In the genomic region with DNA sequence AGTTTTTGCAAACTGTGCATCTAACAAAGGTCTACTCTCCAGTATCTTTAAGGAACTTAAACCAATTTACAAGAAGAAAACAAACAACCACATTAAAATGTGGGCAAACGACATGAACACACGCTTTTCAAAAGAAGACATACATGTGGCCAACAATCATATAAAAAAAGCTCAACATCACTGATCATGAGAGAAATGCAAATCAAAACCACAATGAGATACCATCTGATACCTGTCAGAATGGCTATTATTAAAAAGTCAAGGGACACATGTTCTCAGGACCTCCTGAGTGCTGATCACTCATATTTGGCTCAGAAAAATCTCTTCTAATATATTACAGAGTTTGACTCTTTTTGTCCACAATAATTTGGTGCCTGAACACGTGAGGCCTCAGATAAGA, we compare ENCODE assay signal across 20 cellular contexts. TPM values are rescaled to one million over a fixed set of nuclear protein-coding genes. Genes with fewer than 3 reads are reported as not detected.
DNase-seq lines count a peak whose midpoint lies in the region; ATAC-seq, FAIRE-seq and TF ChIP-seq lines count a peak whose summit lies in the region.
"Had no signal": no experiment of that assay in that cellular context is flagged by ENCODE, and none has a peak within 500 bp of the region (broad histone marks: within the 10 kb centered on the region; RNA-seq: fewer than 3 reads in every experiment).

No MANE protein-coding gene starts in this region.

- H3K4me3 Mint-ChIP-seq in CD14-positive monocyte: no peak overlapping the region
- no peak overlapping the region for H3K4me3 Mint-ChIP-seq in T-cell
- H3K4me3 Mint-ChIP-seq: activated CD8-positive, alpha-beta T cell treated with anti-CD3 and anti-CD28 coated beads, Interleukin-2, amount 10 ng/mL, durations not matched to agents 7 days and 5 days had no signal

- H3K36me3 Mint-ChIP-seq in CD14-positive monocyte (peaks cover 0 to 2% of the 10 kb centered on the region in 2 donors), T-cell (no peaks in the 10 kb centered on the region)

- no peak for TF ChIP-seq CTCF in CD14-positive monocyte (IDR thresholded peaks at IDR 0.05)

- peaks cover 0 to 3% (median 1%) of the 10 kb centered on the region in 3 donors for H3K27me3 Mint-ChIP-seq in CD14-positive monocyte (ENCODE audit: low read depth in 3 of 3)
- H3K27me3 Mint-ChIP-seq in T-cell: peaks cover 3 to 5% of the 10 kb centered on the region in 2 donors

- no peak for TF ChIP-seq POLR2A in GM12892 (IDR thresholded peaks at IDR 0.05; ENCODE audit: low read depth, low read length)

- H3K27ac Mint-ChIP-seq in CD14-positive monocyte: peak overlapping the region in 2 of 7 donors; percentile 13 to 48
- H3K27ac Mint-ChIP-seq in T-cell: no peak overlapping the region
- H3K27ac Mint-ChIP-seq: activated CD8-positive, alpha-beta T cell treated with anti-CD3 and anti-CD28 coated beads, Interleukin-2, amount 10 ng/mL, durations not matched to agents 7 days and 5 days had no signal

- H3K4me3 ChIP-seq in mucosa of rectum (ENCODE audit: low read length in 2 of 2): no peak overlapping the region
- H3K4me3 ChIP-seq: K562, suprapubic skin had no signal

- peaks cover 0 to 5% (median 0%) of the 10 kb centered on the region in 7 donors for H3K9me3 Mint-ChIP-seq in CD14-positive monocyte
- H3K9me3 Mint-ChIP-seq in T-cell: peaks cover 5 to 9% (median 8%) of the 10 kb centered on the region in 3 donors

- peak; percentile 76 for FAIRE-seq in GM12892 (lab: Jason Lieb, UNC)
- FAIRE-seq: H54, K562 had no signal

- H3K27me3 ChIP-seq in mucosa of rectum (ENCODE audit: control insufficient read depth in 2 of 2, insufficient read depth in 2 of 2, low read length in 2 of 2): no peaks in the 10 kb centered on the region
- H3K27me3 ChIP-seq: suprapubic skin had no signal

- H3K27ac ChIP-seq in mucosa of rectum (ENCODE audit: low read depth in 2 of 2, low read length in 2 of 2): peak overlapping the region; percentile 43 to 63
- H3K27ac ChIP-seq: HL-60, suprapubic skin had no signal

- no peaks in the 10 kb centered on the region for H3K9me3 ChIP-seq in mucosa of rectum (ENCODE audit: control insufficient read depth in 2 of 2, low read length in 2 of 2)

- DNase-seq in GM12892 (ENCODE audit: insufficient read length) (no peak), GM03348 (ENCODE audit: low spot score) (no peak), CD14-positive monocyte (ENCODE audit: low spot score) (no peak), T-cell (no peak)
- DNase-seq: activated CD8-positive, alpha-beta T cell treated with anti-CD3 and anti-CD28 coated beads, Interleukin-2, amount 10 ng/mL, durations not matched to agents 7 days and 5 days; cerebellar nuclear complex; EL; left colon; NCI-H1048; NCI-H2171 had no signal

- no peaks in the 10 kb centered on the region for H3K36me3 ChIP-seq in mucosa of rectum (ENCODE audit: control insufficient read depth in 2 of 2, insufficient read depth in 2 of 2, low read length in 2 of 2)
- H3K36me3 ChIP-seq: suprapubic skin had no signal

- ATAC-seq in GM21528 (IDR thresholded peaks at IDR 0.05; ENCODE audit: low FRiP score, unreplicated experiment) (peak; percentile 40), HG03354 (IDR thresholded peaks at IDR 0.05; ENCODE audit: poor library complexity, severe bottlenecking, unreplicated experiment) (peak; percentile 43), GM21381 (IDR thresholded peaks at IDR 0.05; ENCODE audit: unreplicated experiment) (no peak), T-cell (replicated peaks in 1 of 4) (no peak)
- ATAC-seq: activated CD8-positive, alpha-beta T cell treated with anti-CD3 and anti-CD28 coated beads, Interleukin-2, amount 10 ng/mL, durations not matched to agents 7 days and 5 days; K562; left colon; sciatic nerve had no signal

- H3K4me1 ChIP-seq in mucosa of rectum (ENCODE audit: control insufficient read depth in 2 of 2, insufficient read depth in 2 of 2, low read length in 2 of 2): no peaks in the 10 kb centered on the region
- H3K4me1 ChIP-seq: suprapubic skin had no signal

- intact Hi-C loops in CD14-positive monocyte (cut with micrococcal nuclease): no loop called here

- H3K4me1 Mint-ChIP-seq in CD14-positive monocyte (peaks cover 61% of the 10 kb centered on the region), T-cell (peaks cover 0 to 5% (median 0%) of the 10 kb centered on the region in 3 donors)

- CTCF ChIA-PET in T-cell (lab: Charles Lee): no interaction called here

- POLR2A ChIA-PET in T-cell (lab: Charles Lee): no interaction called here

- no peak overlapping the region for H3K9ac ChIP-seq in mucosa of rectum (ENCODE audit: low read depth in 1 of 2, low read length in 2 of 2)

RNA-seq across cellular contexts. Expression of a gene that starts 14.2 kb away (rescaled TPM):
- 61.0 TPM for polyA plus RNA-seq in GM12892 (2012; ENCODE audit: missing spikeins)
- 10 to 100 TPM; 27.2 to 60.6 TPM for polyA plus RNA-seq in CD14-positive monocyte
- 10 to 100 TPM in 1 of 5 donors, 1 to 10 TPM in 4; 2.0 to 26.9 (median 3.6) TPM for total RNA-seq in T-cell
- total RNA-seq: K562, osteoblast, suprapubic skin had no signal
- polyA plus RNA-seq: K562 had no signal

RNA-seq across cellular contexts. Expression of a gene that starts 22.6 kb away (rescaled TPM):
- polyA plus RNA-seq in GM12892 (2012; ENCODE audit: missing spikeins): not detected
- 100 to 1,000 TPM in 1 of 2 donors, 10 to 100 TPM in 1; 88.5 to 151 TPM for polyA plus RNA-seq in CD14-positive monocyte
- total RNA-seq in T-cell: under 1 TPM in 1 of 5 donors, not detected in 4; 0.43 TPM
- total RNA-seq: activated CD8-positive, alpha-beta T cell treated with anti-CD3 and anti-CD28 coated beads, Interleukin-2, amount 10 ng/mL, durations not matched to agents 7 days and 5 days; K562; osteoblast; suprapubic skin had no signal
- polyA plus RNA-seq: K562 had no signal

RNA-seq across cellular contexts. Expression of a gene that starts 42.5 kb away (rescaled TPM):
- polyA plus RNA-seq in GM12892 (2012; ENCODE audit: missing spikeins): 0.93 TPM
- 100 to 1,000 TPM; 377 to 451 TPM for polyA plus RNA-seq in CD14-positive monocyte
- total RNA-seq in T-cell: under 1 TPM in 4 of 5 donors, not detected in 1; 0.16 to 0.47 (median 0.37) TPM
- total RNA-seq: activated CD8-positive, alpha-beta T cell treated with anti-CD3 and anti-CD28 coated beads, Interleukin-2, amount 10 ng/mL, durations not matched to agents 7 days and 5 days; osteoblast had no signal

RNA-seq across cellular contexts. Expression of a gene that starts 46.7 kb away (rescaled TPM):
- 6.5 TPM for polyA plus RNA-seq in GM12892 (2012; ENCODE audit: missing spikeins)
- polyA plus RNA-seq in CD14-positive monocyte: 10 to 100 TPM; 35.8 to 58.0 TPM
- under 1 TPM in 2 of 5 donors, not detected in 3; 0.20 to 0.59 TPM for total RNA-seq in T-cell
- total RNA-seq: activated CD8-positive, alpha-beta T cell treated with anti-CD3 and anti-CD28 coated beads, Interleukin-2, amount 10 ng/mL, durations not matched to agents 7 days and 5 days; K562 had no signal
- polyA plus RNA-seq: K562 had no signal

Comparison
In these comparisons a context has a peak if more than half of its experiments do, and no peak if none do; other contexts are left out.
1. ATAC-seq: peak in GM21528 (single experiment) and HG03354 (single experiment); none in GM21381 (single experiment) and T-cell (0 of 4).